8 cellular contexts compared by ENCODE assay signal in genomic region chr17:1484586-1485310, GRCh38. TPM values are rescaled to one million over a fixed set of nuclear protein-coding genes. Genes with fewer than 3 reads are reported as not detected.
DNase-seq lines count a peak whose midpoint lies in the region; ATAC-seq and TF ChIP-seq lines count a peak whose summit lies in the region.

No MANE protein-coding gene starts in this region.

- intact Hi-C loops in prostate gland (cut with DNase I), result no loop called here

- peak overlapping the region; percentile 76 to 78 for H3K4me3 ChIP-seq in prostate gland

- peak; percentile 32 for ATAC-seq in HG02623 (IDR thresholded peaks at IDR 0.05; ENCODE audit: unreplicated experiment)
- peak; percentile 2 to 5 for ATAC-seq in activated T-cell treated with anti-CD3 and anti-CD28 coated beads, Interleukin-2, amount 50 U/mL, for 72 hours (replicated peaks in 1 of 2)

- H3K27ac ChIP-seq in prostate gland, result peak overlapping the region; percentile 98 to 99

- H3K9me3 Mint-ChIP-seq in activated T-cell treated with anti-CD3 and anti-CD28 coated beads, Interleukin-2, amount 50 U/mL, for 72 hours, result no peaks in the 10 kb centered on the region

- peaks cover 22% of the 10 kb centered on the region for H3K4me1 Mint-ChIP-seq in activated T-cell treated with anti-CD3 and anti-CD28 coated beads, Interleukin-2, amount 50 U/mL, for 72 hours (ENCODE audit: low read depth)

- WGBS in prostate gland, result 10% methylated on average over 11 of the region's 11 CpGs

- TF ChIP-seq POLR2A in prostate gland (IDR thresholded peaks at IDR 0.05), result peak; percentile 10

- no peaks in the 10 kb centered on the region for H3K27me3 Mint-ChIP-seq in activated T-cell treated with anti-CD3 and anti-CD28 coated beads, Interleukin-2, amount 50 U/mL, for 72 hours (ENCODE audit: low read depth)

- H3K4me1 ChIP-seq in prostate gland (replicated peaks), result peaks cover 14% of the 10 kb centered on the region

- peaks cover 0 to 4% of the 10 kb centered on the region in 2 donors for H3K36me3 Mint-ChIP-seq in activated T-cell treated with anti-CD3 and anti-CD28 coated beads, Interleukin-2, amount 50 U/mL, for 72 hours (ENCODE audit: insufficient read depth in 2 of 2)

- peak overlapping the region; percentile 42 for H3K27ac Mint-ChIP-seq in activated T-cell treated with anti-CD3 and anti-CD28 coated beads, Interleukin-2, amount 50 U/mL, for 72 hours

- peak overlapping the region; percentile 76 to 79 for H3K4me3 Mint-ChIP-seq in activated T-cell treated with anti-CD3 and anti-CD28 coated beads, Interleukin-2, amount 50 U/mL, for 72 hours

- no peaks in the 10 kb centered on the region for H3K9me3 ChIP-seq in prostate gland

- DNase-seq in NCI-H1417 (lab: John Stamatoyannopoulos, UW) (peak; percentile 19 to 69 (median 43)), NCI-H1417 treated with DMSO at 0.1 percent for 48 hours (lab: John Stamatoyannopoulos, UW) (no peak), NCI-H526 treated with DMSO at 0.1 percent for 48 hours (lab: John Stamatoyannopoulos, UW) (peak; percentile 37), glomerular visceral epithelial cell (ENCODE audit: extremely low spot score) (peak; percentile 61), prostate gland (ENCODE audit: low spot score) (no peak), occipital lobe (lab: John Stamatoyannopoulos, UW) (no peak)
- peak; percentile 29 to 40 for DNase-seq in activated T-cell treated with anti-CD3 and anti-CD28 coated beads, Interleukin-2, amount 50 U/mL, for 72 hours

- H3K27me3 ChIP-seq in prostate gland (replicated peaks; ENCODE audit: insufficient read depth), result no peaks in the 10 kb centered on the region

- H3K36me3 ChIP-seq in prostate gland, result peaks cover 0 to 1% of the 10 kb centered on the region in 2 donors

- no peak for TF ChIP-seq CTCF in prostate gland (IDR thresholded peaks at IDR 0.05)

RNA-seq across cellular contexts. Expression of gene MYO1C, which starts 7.7 kb away (rescaled TPM):
- 10 to 100 TPM; 32.8 to 49.9 TPM for total RNA-seq in activated T-cell treated with anti-CD3 and anti-CD28 coated beads, Interleukin-2, amount 50 U/mL, for 72 hours
- total RNA-seq in prostate gland, result 100 to 1,000 TPM in 1 of 2 donors, 10 to 100 TPM in 1; 94.4 to 120 TPM
- total RNA-seq in occipital lobe, result 7.3 TPM

RNA-seq across cellular contexts. Expression of gene CRK, which starts 28.7 kb away (rescaled TPM):
- total RNA-seq in activated T-cell treated with anti-CD3 and anti-CD28 coated beads, Interleukin-2, amount 50 U/mL, for 72 hours, result 10 to 100 TPM; 18.7 to 22.9 TPM
- total RNA-seq in prostate gland, result 10 to 100 TPM; 52.6 to 77.7 TPM
- total RNA-seq in occipital lobe, result 152 TPM

RNA-seq across cellular contexts. Expression of gene INPP5K, which starts 31.7 kb away (rescaled TPM):
- 10 to 100 TPM; 48.4 to 51.2 TPM for total RNA-seq in activated T-cell treated with anti-CD3 and anti-CD28 coated beads, Interleukin-2, amount 50 U/mL, for 72 hours
- 10 to 100 TPM; 82.7 to 87.4 TPM for total RNA-seq in prostate gland
- total RNA-seq in occipital lobe, result 43.2 TPM

Comparison
In these comparisons a context has a peak if more than half of its experiments do, and no peak if none do; other contexts are left out.
1. DNase-seq: peak in NCI-H1417 (3 of 3), NCI-H526 treated with DMSO at 0.1 percent for 48 hours (single experiment), activated T-cell treated with anti-CD3 and anti-CD28 coated beads, Interleukin-2, amount 50 U/mL, for 72 hours (2 of 2) and glomerular visceral epithelial cell (single experiment); none in NCI-H1417 treated with DMSO at 0.1 percent for 48 hours (single experiment), prostate gland (single experiment) and occipital lobe (single experiment).